In the genomic region with DNA sequence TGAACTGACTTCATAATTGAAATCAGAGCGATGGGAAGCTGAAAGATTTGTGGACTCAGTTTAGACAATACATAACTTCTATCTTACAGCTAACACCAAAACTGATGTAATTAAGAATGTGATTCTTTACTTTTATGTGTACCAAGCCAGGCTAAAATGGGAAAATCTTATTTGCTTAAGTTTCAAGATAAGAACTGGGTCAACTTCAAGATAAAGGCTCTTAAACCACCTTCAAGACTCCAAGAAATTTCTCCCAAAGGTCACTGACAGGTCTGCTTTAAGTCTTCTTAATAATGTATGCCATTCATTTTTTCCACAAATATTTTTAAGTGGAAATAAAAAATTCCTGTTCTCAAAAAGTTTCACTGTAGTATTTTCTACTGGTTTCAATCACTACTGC, we compare ENCODE assay signal across 25 cellular contexts.
"Had no signal": no experiment of that assay in that cellular context is flagged by ENCODE, and none has a peak within 500 bp of the region (broad histone marks: within the 10 kb centered on the region; RNA-seq: fewer than 3 reads in every experiment).

No MANE protein-coding gene starts in this region.

- H3K4me3 ChIP-seq: colonic mucosa, esophagus squamous epithelium, gastrocnemius medialis, lower lobe of right lung, mucosa of descending colon had no signal

- H3K4me1 Mint-ChIP-seq: central memory CD8-positive, alpha-beta T cell had no signal

- H3K27ac ChIP-seq: colonic mucosa, epithelial cell of prostate, esophagus squamous epithelium, gastrocnemius medialis, lower lobe of right lung had no signal

- ATAC-seq: effector memory CD8-positive, alpha-beta T cell; esophagus mucosa; gastrocnemius medialis; left colon; left lobe of liver; mucosa of descending colon had no signal

- DNase-seq: cerebellar nuclear complex; colonic mucosa; cortex of kidney; effector CD8-positive, alpha-beta T cell; effector memory CD8-positive, alpha-beta T cell; endodermal cell; erythroblast; esophagus squamous epithelium; foreskin fibroblast; foreskin melanocyte; gastrocnemius medialis; glutamatergic neuron; head of caudate nucleus; hippocampal formation; left colon; lower lobe of right lung; mesenchymal stem cell; midbrain; mucosa of descending colon; naive B cell had no signal

- H3K4me1 ChIP-seq: colonic mucosa, esophagus squamous epithelium, lower lobe of right lung had no signal

- H3K9me3 Mint-ChIP-seq: central memory CD8-positive, alpha-beta T cell; dendritic cell treated with granulocyte-macrophage colony-stimulating factor and Interleukin-4, amounts not matched to agents 40 ng/mL and 50 ng/mL, for 4 days; effector memory CD8-positive, alpha-beta T cell; endodermal cell; naive B cell had no signal

- H3K27me3 ChIP-seq: colonic mucosa, esophagus squamous epithelium, gastrocnemius medialis had no signal

- H3K27ac Mint-ChIP-seq: dendritic cell treated with granulocyte-macrophage colony-stimulating factor and Interleukin-4, amounts not matched to agents 40 ng/mL and 50 ng/mL, for 4 days; endodermal cell had no signal

- H3K4me3 Mint-ChIP-seq: central memory CD8-positive, alpha-beta T cell; dendritic cell treated with granulocyte-macrophage colony-stimulating factor and Interleukin-4, amounts not matched to agents 40 ng/mL and 50 ng/mL, for 4 days; effector memory CD8-positive, alpha-beta T cell; endodermal cell; naive B cell had no signal

- H3K9me3 ChIP-seq: colonic mucosa, esophagus squamous epithelium, gastrocnemius medialis, lower lobe of right lung, mucosa of descending colon had no signal

- H3K27me3 Mint-ChIP-seq: central memory CD8-positive, alpha-beta T cell; dendritic cell treated with granulocyte-macrophage colony-stimulating factor and Interleukin-4, amounts not matched to agents 40 ng/mL and 50 ng/mL, for 4 days; effector memory CD8-positive, alpha-beta T cell; naive B cell had no signal

- H3K36me3 ChIP-seq: colonic mucosa, gastrocnemius medialis had no signal
